Comparison of ENCODE assay signal across 7 cellular contexts in genomic region chr4:105709081-105709450, GRCh38. TPM values are rescaled to one million over a fixed set of nuclear protein-coding genes. Genes with fewer than 3 reads are reported as not detected.
A peak's percentile ranks its signal among the peaks of the same experiment; 100 is the strongest.
DNase-seq lines count a peak whose midpoint lies in the region; ATAC-seq and TF ChIP-seq lines count a peak whose summit lies in the region.

No MANE protein-coding gene starts in this region.

- peak overlapping the region; percentile 87 to 94 for H3K27ac Mint-ChIP-seq in natural killer cell

- H3K36me3 Mint-ChIP-seq in natural killer cell, result no peaks in the 10 kb centered on the region

- TF ChIP-seq CTCF in natural killer cell (IDR thresholded peaks at IDR 0.05), result no peak

- ATAC-seq in GM19351 (IDR thresholded peaks at IDR 0.05; ENCODE audit: unreplicated experiment), result peak; percentile 27
- ATAC-seq in HG03280 (IDR thresholded peaks at IDR 0.05; ENCODE audit: unreplicated experiment), result peak; percentile 39
- peak; percentile 11 to 19 (median 14) for ATAC-seq in natural killer cell

- DNase-seq in ELR (ENCODE audit: low read depth) (peak; percentile 51), SW480 (ENCODE audit: low spot score) (peak; percentile 29), erythroblast (lab: John Stamatoyannopoulos, UW) (peak; percentile 69 to 75), natural killer cell (no peak), GOT3 (lab: John Stamatoyannopoulos, UW) (no peak)

- intact Hi-C loops in natural killer cell (cut with micrococcal nuclease), result no loop called here

- peaks cover 23 to 32% of the 10 kb centered on the region in 2 donors for H3K4me1 Mint-ChIP-seq in natural killer cell

- peak overlapping the region; percentile 97 for H3K4me3 Mint-ChIP-seq in natural killer cell

- H3K27me3 Mint-ChIP-seq in natural killer cell (ENCODE audit: low read depth in 2 of 2), result no peaks in the 10 kb centered on the region

- H3K9me3 Mint-ChIP-seq in natural killer cell, result no peaks in the 10 kb centered on the region

- no peak for TF ChIP-seq POLR2A in erythroblast (IDR thresholded peaks at IDR 0.05; ENCODE audit: low read length)

RNA-seq across cellular contexts. Expression of gene GSTCD, which starts 0.5 kb away (rescaled TPM):
- total RNA-seq in natural killer cell, result 1 to 10 TPM; 5.6 to 7.7 (median 6.2) TPM

RNA-seq across cellular contexts. Expression of gene INTS12, which starts 0.6 kb away (rescaled TPM):
- total RNA-seq in natural killer cell, result 10 to 100 TPM; 19.4 to 22.8 (median 19.9) TPM

Comparison
In these comparisons a context has a peak if more than half of its experiments do, and no peak if none do; other contexts are left out.
1. DNase-seq: peak in ELR (single experiment), SW480 (single experiment) and erythroblast (2 of 2); none in natural killer cell (single experiment) and GOT3 (single experiment).
2. Peak in every context shown above with its lines, with median percentiles within 50 percentile points of each other: ATAC-seq.